Comparison of ENCODE assay signal across 1 cellular context in the genomic region with DNA sequence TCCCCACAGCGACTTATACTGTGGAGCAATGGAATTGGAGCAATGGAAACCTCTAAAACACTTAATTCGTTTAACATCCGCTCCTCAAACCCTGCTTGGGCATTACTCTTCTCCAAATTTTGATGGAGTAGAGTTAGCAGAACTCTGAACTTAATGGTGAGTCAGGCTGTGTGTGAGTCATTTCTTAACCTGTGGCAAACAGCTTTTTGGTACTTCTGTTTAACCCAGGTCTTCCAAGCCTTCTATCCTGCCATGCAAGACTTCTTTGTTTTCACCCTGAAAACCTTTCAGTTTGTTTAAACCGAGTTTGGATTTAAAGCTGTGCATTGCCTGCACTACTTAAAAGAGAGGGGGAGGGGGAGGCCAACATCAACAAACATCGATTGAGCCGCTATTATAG.
TF ChIP-seq lines count a peak whose summit lies in the region.

No MANE protein-coding gene starts in this region.

TF ChIP-seq in HepG2, 621 proteins besides CTCF, POLR2A, EP300 and RAD21:
- TF ChIP-seq ZNF660 (CRISPR knock-in tag; IDR thresholded peaks at IDR 0.05; ENCODE audit: borderline replicate concordance, low read depth): no peak
- TF ChIP-seq NFRKB (IDR thresholded peaks at IDR 0.05): no peak
- no peak for TF ChIP-seq IRX3 (CRISPR knock-in tag; IDR thresholded peaks at IDR 0.05; ENCODE audit: borderline replicate concordance, low read depth)
- TF ChIP-seq, protein P1, sequence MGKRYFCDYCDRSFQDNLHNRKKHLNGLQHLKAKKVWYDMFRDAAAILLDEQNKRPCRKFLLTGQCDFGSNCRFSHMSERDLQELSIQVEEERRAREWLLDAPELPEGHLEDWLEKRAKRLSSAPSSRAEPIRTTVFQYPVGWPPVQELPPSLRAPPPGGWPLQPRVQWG (CRISPR knock-in tag; IDR thresholded peaks at IDR 0.05; ENCODE audit: borderline replicate concordance, low read depth): no peak
- TF ChIP-seq ZNF577 (CRISPR knock-in tag; IDR thresholded peaks at IDR 0.05; ENCODE audit: borderline replicate concordance, low read depth): no peak
- no peak for TF ChIP-seq ZNF550 (CRISPR knock-in tag; IDR thresholded peaks at IDR 0.05; ENCODE audit: borderline replicate concordance)
- no peak for TF ChIP-seq HNRNPLL (IDR thresholded peaks at IDR 0.05; ENCODE audit: low read depth, low read length, poor library complexity, severe bottlenecking)
- TF ChIP-seq, protein P2, sequence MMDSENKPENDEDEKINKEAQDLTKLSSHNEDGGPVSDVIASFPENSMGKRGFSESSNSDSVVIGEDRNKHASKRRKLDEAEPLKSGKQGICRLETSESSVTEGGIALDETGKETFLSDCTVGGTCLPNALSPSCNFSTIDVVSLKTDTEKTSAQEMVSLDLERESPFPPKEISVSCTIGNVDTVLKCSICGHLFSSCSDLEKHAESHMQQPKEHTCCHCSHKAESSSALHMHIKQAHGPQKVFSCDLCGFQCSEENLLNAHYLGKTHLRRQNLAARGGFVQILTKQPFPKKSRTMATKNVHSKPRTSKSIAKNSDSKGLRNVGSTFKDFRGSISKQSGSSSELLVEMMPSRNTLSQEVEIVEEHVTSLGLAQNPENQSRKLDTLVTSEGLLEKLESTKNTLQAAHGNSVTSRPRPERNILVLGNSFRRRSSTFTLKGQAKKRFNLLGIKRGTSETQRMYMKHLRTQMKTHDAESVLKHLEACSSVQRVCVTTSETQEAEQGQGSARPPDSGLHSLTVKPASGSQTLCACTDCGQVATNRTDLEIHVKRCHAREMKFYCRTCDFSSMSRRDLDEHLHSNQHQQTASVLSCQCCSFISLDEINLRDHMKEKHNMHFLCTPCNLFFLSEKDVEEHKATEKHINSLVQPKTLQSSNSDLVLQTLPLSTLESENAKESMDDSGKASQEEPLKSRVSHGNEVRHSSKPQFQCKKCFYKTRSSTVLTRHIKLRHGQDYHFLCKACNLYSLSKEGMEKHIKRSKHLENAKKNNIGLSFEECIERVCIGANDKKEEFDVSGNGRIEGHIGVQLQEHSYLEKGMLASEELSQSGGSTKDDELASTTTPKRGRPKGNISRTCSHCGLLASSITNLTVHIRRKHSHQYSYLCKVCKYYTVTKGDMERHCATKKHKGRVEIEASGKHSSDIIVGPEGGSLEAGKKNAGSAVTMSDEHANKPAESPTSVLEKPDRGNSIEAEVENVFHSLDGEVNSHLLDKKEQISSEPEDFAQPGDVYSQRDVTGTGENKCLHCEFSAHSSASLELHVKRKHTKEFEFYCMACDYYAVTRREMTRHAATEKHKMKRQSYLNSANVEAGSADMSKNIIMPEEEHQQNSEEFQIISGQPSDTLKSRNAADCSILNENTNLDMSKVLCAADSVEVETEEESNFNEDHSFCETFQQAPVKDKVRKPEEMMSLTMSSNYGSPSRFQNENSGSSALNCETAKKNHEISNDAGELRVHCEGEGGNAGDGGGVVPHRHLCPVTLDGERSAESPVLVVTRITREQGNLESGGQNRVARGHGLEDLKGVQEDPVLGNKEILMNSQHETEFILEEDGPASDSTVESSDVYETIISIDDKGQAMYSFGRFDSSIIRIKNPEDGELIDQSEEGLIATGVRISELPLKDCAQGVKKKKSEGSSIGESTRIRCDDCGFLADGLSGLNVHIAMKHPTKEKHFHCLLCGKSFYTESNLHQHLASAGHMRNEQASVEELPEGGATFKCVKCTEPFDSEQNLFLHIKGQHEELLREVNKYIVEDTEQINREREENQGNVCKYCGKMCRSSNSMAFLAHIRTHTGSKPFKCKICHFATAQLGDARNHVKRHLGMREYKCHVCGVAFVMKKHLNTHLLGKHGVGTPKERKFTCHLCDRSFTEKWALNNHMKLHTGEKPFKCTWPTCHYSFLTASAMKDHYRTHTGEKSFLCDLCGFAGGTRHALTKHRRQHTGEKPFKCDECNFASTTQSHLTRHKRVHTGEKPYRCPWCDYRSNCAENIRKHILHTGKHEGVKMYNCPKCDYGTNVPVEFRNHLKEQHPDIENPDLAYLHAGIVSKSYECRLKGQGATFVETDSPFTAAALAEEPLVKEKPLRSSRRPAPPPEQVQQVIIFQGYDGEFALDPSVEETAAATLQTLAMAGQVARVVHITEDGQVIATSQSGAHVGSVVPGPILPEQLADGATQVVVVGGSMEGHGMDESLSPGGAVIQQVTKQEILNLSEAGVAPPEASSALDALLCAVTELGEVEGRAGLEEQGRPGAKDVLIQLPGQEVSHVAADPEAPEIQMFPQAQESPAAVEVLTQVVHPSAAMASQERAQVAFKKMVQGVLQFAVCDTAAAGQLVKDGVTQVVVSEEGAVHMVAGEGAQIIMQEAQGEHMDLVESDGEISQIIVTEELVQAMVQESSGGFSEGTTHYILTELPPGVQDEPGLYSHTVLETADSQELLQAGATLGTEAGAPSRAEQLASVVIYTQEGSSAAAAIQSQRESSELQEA (CRISPR knock-in tag; IDR thresholded peaks at IDR 0.05; ENCODE audit: not compliant biosample characterization): no peak
- TF ChIP-seq NR2C2 (CRISPR knock-in tag; IDR thresholded peaks at IDR 0.05; ENCODE audit: borderline replicate concordance): no peak
- no peak for TF ChIP-seq SMARCE1 (IDR thresholded peaks at IDR 0.05; ENCODE audit: borderline replicate concordance)
- no peak for TF ChIP-seq AHR (CRISPR knock-in tag; IDR thresholded peaks at IDR 0.05)
- TF ChIP-seq ARNTL (CRISPR knock-in tag; IDR thresholded peaks at IDR 0.05): no peak
- TF ChIP-seq CEBPG (CRISPR knock-in tag; IDR thresholded peaks at IDR 0.05): no peak
- no peak for TF ChIP-seq PRPF4 (IDR thresholded peaks at IDR 0.05; ENCODE audit: low read depth, low read length, poor library complexity, severe bottlenecking)
- no peak for TF ChIP-seq ZNF607 (CRISPR knock-in tag; IDR thresholded peaks at IDR 0.05; ENCODE audit: borderline replicate concordance)
- no peak for TF ChIP-seq MYNN (CRISPR knock-in tag; IDR thresholded peaks at IDR 0.05; ENCODE audit: low read depth)
- TF ChIP-seq, protein P3, sequence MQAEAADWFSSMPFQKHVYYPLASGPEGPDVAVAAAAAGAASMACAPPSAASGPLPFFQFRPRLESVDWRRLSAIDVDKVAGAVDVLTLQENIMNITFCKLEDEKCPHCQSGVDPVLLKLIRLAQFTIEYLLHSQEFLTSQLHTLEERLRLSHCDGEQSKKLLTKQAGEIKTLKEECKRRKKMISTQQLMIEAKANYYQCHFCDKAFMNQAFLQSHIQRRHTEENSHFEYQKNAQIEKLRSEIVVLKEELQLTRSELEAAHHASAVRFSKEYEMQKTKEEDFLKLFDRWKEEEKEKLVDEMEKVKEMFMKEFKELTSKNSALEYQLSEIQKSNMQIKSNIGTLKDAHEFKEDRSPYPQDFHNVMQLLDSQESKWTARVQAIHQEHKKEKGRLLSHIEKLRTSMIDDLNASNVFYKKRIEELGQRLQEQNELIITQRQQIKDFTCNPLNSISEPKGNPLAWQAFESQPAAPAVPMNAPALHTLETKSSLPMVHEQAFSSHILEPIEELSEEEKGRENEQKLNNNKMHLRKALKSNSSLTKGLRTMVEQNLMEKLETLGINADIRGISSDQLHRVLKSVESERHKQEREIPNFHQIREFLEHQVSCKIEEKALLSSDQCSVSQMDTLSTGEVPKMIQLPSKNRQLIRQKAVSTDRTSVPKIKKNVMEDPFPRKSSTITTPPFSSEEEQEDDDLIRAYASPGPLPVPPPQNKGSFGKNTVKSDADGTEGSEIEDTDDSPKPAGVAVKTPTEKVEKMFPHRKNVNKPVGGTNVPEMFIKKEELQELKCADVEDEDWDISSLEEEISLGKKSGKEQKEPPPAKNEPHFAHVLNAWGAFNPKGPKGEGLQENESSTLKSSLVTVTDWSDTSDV (CRISPR knock-in tag; IDR thresholded peaks at IDR 0.05): no peak
